32 cellular contexts compared by ENCODE assay signal in the genomic region with DNA sequence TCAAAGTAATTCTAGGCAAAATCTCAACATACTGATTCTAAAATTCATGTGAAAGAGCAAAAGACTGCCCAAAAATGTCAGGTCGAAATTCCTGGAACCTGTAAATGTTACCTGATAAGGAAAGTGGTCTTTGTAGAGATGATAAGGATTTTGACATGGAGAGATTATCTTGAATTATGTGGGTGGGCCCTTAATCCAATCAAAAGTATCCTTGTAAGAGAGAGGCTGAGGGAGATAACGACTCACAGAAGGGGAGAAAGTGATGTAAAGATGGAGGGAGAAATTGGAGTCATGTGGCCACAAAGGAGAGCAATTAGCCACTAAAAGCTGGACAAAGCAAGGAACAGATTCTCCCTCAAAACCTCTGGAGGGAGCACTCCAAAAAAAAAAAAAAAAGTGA.
"Had no signal": no experiment of that assay in that cellular context is flagged by ENCODE, and none has a peak within 500 bp of the region (broad histone marks: within the 10 kb centered on the region; RNA-seq: fewer than 3 reads in every experiment).

No MANE protein-coding gene starts in this region.

- H3K27me3 ChIP-seq: brain microvascular endothelial cell, dorsolateral prefrontal cortex, esophagus muscularis mucosa, gastroesophageal sphincter, heart right ventricle had no signal

- H3K27me3 Mint-ChIP-seq: activated CD4-positive, alpha-beta memory T cell treated with anti-CD3 and anti-CD28 coated beads for 36 hours; activated CD4-positive, alpha-beta T cell treated with anti-CD3 and anti-CD28 coated beads for 36 hours; activated CD4-positive, alpha-beta T cell treated with anti-CD3 and anti-CD28 coated beads, Interleukin-2, amount 10 ng/mL, durations not matched to agents 24 days and 14 days; activated CD8-positive, alpha-beta memory T cell treated with anti-CD3 and anti-CD28 coated beads, Interleukin-2, amount 10 ng/mL, durations not matched to agents 7 days and 5 days; activated naive CD8-positive, alpha-beta T cell; activated T-helper 17 cell treated with anti-CD3 and anti-CD28 coated beads, Interleukin-2, amount 50 U/mL, for 72 hours; central memory CD8-positive, alpha-beta T cell; dendritic cell treated with granulocyte-macrophage colony-stimulating factor and Interleukin-4, amounts not matched to agents 40 ng/mL and 50 ng/mL, for 4 days; T-cell had no signal

- ATAC-seq: activated CD4-positive, alpha-beta T cell treated with anti-CD3 and anti-CD28 coated beads for 36 hours; activated CD8-positive, alpha-beta memory T cell treated with anti-CD3 and anti-CD28 coated beads, Interleukin-2, amount 10 ng/mL, durations not matched to agents 7 days and 5 days; activated CD8-positive, alpha-beta T cell treated with anti-CD3 and anti-CD28 coated beads, Interleukin-2, amount 10 ng/mL, durations not matched to agents 7 days and 5 days; activated T-helper 17 cell treated with anti-CD3 and anti-CD28 coated beads, Interleukin-2, amount 50 U/mL, for 72 hours; gastroesophageal sphincter; heart right ventricle; T-cell had no signal

- H3K27ac Mint-ChIP-seq: activated CD4-positive, alpha-beta memory T cell treated with anti-CD3 and anti-CD28 coated beads for 36 hours; activated CD4-positive, alpha-beta T cell treated with anti-CD3 and anti-CD28 coated beads for 36 hours; activated CD4-positive, alpha-beta T cell treated with anti-CD3 and anti-CD28 coated beads, Interleukin-2, amount 10 ng/mL, durations not matched to agents 24 days and 14 days; activated CD8-positive, alpha-beta memory T cell treated with anti-CD3 and anti-CD28 coated beads, Interleukin-2, amount 10 ng/mL, durations not matched to agents 7 days and 5 days; activated naive CD8-positive, alpha-beta T cell; activated T-helper 17 cell treated with anti-CD3 and anti-CD28 coated beads, Interleukin-2, amount 50 U/mL, for 72 hours; dendritic cell treated with granulocyte-macrophage colony-stimulating factor and Interleukin-4, amounts not matched to agents 40 ng/mL and 50 ng/mL, for 4 days had no signal

- H3K9me3 Mint-ChIP-seq: activated CD4-positive, alpha-beta memory T cell treated with anti-CD3 and anti-CD28 coated beads for 36 hours; activated CD4-positive, alpha-beta T cell treated with anti-CD3 and anti-CD28 coated beads, Interleukin-2, amount 10 ng/mL, durations not matched to agents 24 days and 14 days; activated T-helper 17 cell treated with anti-CD3 and anti-CD28 coated beads, Interleukin-2, amount 50 U/mL, for 72 hours; central memory CD8-positive, alpha-beta T cell; dendritic cell treated with granulocyte-macrophage colony-stimulating factor and Interleukin-4, amounts not matched to agents 40 ng/mL and 50 ng/mL, for 4 days; endodermal cell; T-cell had no signal

- H3K27ac ChIP-seq: brain microvascular endothelial cell, coronary artery, dorsolateral prefrontal cortex, esophagus muscularis mucosa, gastroesophageal sphincter, heart right ventricle had no signal

- H3K4me3 ChIP-seq: coronary artery, dorsolateral prefrontal cortex, esophagus muscularis mucosa, gastroesophageal sphincter, heart right ventricle had no signal

- H3K4me1 Mint-ChIP-seq: central memory CD8-positive, alpha-beta T cell; endodermal cell had no signal

- FAIRE-seq: astrocyte, bronchial epithelial cell had no signal

- H3K4me3 Mint-ChIP-seq: activated CD4-positive, alpha-beta memory T cell treated with anti-CD3 and anti-CD28 coated beads for 36 hours; activated CD4-positive, alpha-beta T cell treated with anti-CD3 and anti-CD28 coated beads for 36 hours; activated CD4-positive, alpha-beta T cell treated with anti-CD3 and anti-CD28 coated beads, Interleukin-2, amount 10 ng/mL, durations not matched to agents 24 days and 14 days; activated CD8-positive, alpha-beta memory T cell treated with anti-CD3 and anti-CD28 coated beads, Interleukin-2, amount 10 ng/mL, durations not matched to agents 7 days and 5 days; activated CD8-positive, alpha-beta T cell treated with anti-CD3 and anti-CD28 coated beads, Interleukin-2, amount 10 ng/mL, durations not matched to agents 7 days and 5 days; activated naive CD8-positive, alpha-beta T cell; activated T-helper 17 cell treated with anti-CD3 and anti-CD28 coated beads, Interleukin-2, amount 50 U/mL, for 72 hours; central memory CD8-positive, alpha-beta T cell; dendritic cell treated with granulocyte-macrophage colony-stimulating factor and Interleukin-4, amounts not matched to agents 40 ng/mL and 50 ng/mL, for 4 days; endodermal cell; T-cell had no signal

- H3K4me1 ChIP-seq: esophagus muscularis mucosa, gastroesophageal sphincter, heart right ventricle had no signal

- DNase-seq: activated CD4-positive, alpha-beta memory T cell treated with anti-CD3 and anti-CD28 coated beads for 36 hours; activated CD4-positive, alpha-beta T cell treated with anti-CD3 and anti-CD28 coated beads for 36 hours; activated CD4-positive, alpha-beta T cell treated with anti-CD3 and anti-CD28 coated beads, Interleukin-2, amount 10 ng/mL, durations not matched to agents 24 days and 14 days; activated CD4-positive, CD25-positive, alpha-beta regulatory T cell; activated CD4-positive, CD25-positive, alpha-beta regulatory T cell treated with anti-CD3 and anti-CD28 coated beads, Interleukin-2, amount 50 U/mL, for 72 hours; activated CD8-positive, alpha-beta memory T cell treated with anti-CD3 and anti-CD28 coated beads, Interleukin-2, amount 10 ng/mL, durations not matched to agents 7 days and 5 days; activated CD8-positive, alpha-beta memory T cell treated with anti-CD3 and anti-CD28 coated beads, Interleukin-2, amount 50 U/mL, for 4 hours; activated CD8-positive, alpha-beta T cell treated with anti-CD3 and anti-CD28 coated beads, Interleukin-2, amount 10 ng/mL, durations not matched to agents 7 days and 5 days; activated effector memory CD4-positive, alpha-beta T cell treated with Interleukin-2 at 50 U/mL for 16 hours; activated gamma-delta T cell treated with Interleukin-2 at 50 U/mL for 16 hours; activated naive CD4-positive, alpha-beta T cell treated with anti-CD3 and anti-CD28 coated beads, Interleukin-2, amount 50 U/mL, for 16 hours; activated naive CD4-positive, alpha-beta T cell treated with Interleukin-2 at 50 U/mL for 16 hours; activated T-cell treated with anti-CD3 and anti-CD28 coated beads, Interleukin-2, amount 50 U/mL, for 1 hour; amniotic stem cell; anterior cingulate cortex; brain microvascular endothelial cell; dorsolateral prefrontal cortex; effector memory CD4-positive, alpha-beta T cell; endodermal cell; foreskin melanocyte; heart right ventricle; T-cell; T-helper 2 cell had no signal

- H3K9me3 ChIP-seq: esophagus muscularis mucosa, gastroesophageal sphincter, heart right ventricle had no signal
